In the genomic region with DNA sequence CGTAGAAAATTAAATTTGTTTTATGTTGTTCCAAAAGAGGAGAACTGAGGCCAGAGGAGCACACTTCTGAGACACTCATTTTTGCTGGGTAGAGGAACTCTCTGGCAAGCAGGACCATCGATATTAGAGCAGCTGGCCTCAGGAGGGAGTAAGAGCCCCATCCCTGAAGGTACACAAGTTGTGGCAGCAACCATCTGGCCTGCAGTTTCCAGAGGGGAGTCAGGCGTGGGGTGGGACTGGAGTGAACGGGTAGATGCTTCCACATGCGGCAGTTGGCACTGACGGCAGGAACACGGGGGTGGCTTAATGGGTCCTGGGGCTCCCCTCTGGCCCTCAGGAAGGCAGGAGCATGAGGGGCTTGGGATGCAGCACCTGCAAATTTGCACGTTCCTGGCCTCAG, we compare ENCODE assay signal across 11 cellular contexts. TPM values are rescaled to one million over a fixed set of nuclear protein-coding genes. Genes with fewer than 3 reads are reported as not detected.
DNase-seq lines count a peak whose midpoint lies in the region; ATAC-seq and TF ChIP-seq lines count a peak whose summit lies in the region.
"Had no signal": no experiment of that assay in that cellular context is flagged by ENCODE, and none has a peak within 500 bp of the region (broad histone marks: within the 10 kb centered on the region; RNA-seq: fewer than 3 reads in every experiment).

No MANE protein-coding gene starts in this region.

- peak; percentile 10 for TF ChIP-seq CTCF in osteoblast (IDR thresholded peaks at IDR 0.05; ENCODE audit: extremely low read depth, low read depth, low read length)

- H3K27ac Mint-ChIP-seq in activated CD4-positive, alpha-beta T cell treated with anti-CD3 and anti-CD28 coated beads for 36 hours: peak overlapping the region; percentile 94
- peak overlapping the region; percentile 93 for H3K27ac Mint-ChIP-seq in activated naive CD8-positive, alpha-beta T cell treated with anti-CD3 and anti-CD28 coated beads, Interleukin-2, amount 10 ng/mL, durations not matched to agents 7 days and 5 days

- intact Hi-C loops in activated CD4-positive, alpha-beta T cell treated with anti-CD3 and anti-CD28 coated beads for 36 hours (cut with DNase I, micrococcal nuclease): no loop called here

- H4K20me1 ChIP-seq in osteoblast (ENCODE audit: insufficient read depth, low read length): peaks cover 6% of the 10 kb centered on the region

- H3K36me3 ChIP-seq in osteoblast (ENCODE audit: insufficient read depth, low read length): peaks cover 16% of the 10 kb centered on the region
- H3K36me3 ChIP-seq: tibial artery had no signal

- H3K9me3 ChIP-seq in osteoblast (ENCODE audit: low read depth, low read length): no peaks in the 10 kb centered on the region
- H3K9me3 ChIP-seq: tibial artery had no signal

- H3K79me2 ChIP-seq in osteoblast (ENCODE audit: insufficient read depth, low read length): no peaks in the 10 kb centered on the region

- H3K27ac ChIP-seq in osteoblast (ENCODE audit: low read depth, low read length): no peak overlapping the region
- H3K27ac ChIP-seq: epithelial cell of prostate, tibial artery had no signal

- no peak overlapping the region for H3K4me2 ChIP-seq in osteoblast (ENCODE audit: insufficient read depth, low read length)

- H3K27me3 Mint-ChIP-seq in activated CD4-positive, alpha-beta T cell treated with anti-CD3 and anti-CD28 coated beads for 36 hours: no peaks in the 10 kb centered on the region
- no peaks in the 10 kb centered on the region for H3K27me3 Mint-ChIP-seq in activated naive CD8-positive, alpha-beta T cell treated with anti-CD3 and anti-CD28 coated beads, Interleukin-2, amount 10 ng/mL, durations not matched to agents 7 days and 5 days

- no peak overlapping the region for H3K4me3 Mint-ChIP-seq in activated CD4-positive, alpha-beta T cell treated with anti-CD3 and anti-CD28 coated beads for 36 hours
- peak overlapping the region; percentile 24 for H3K4me3 Mint-ChIP-seq in activated naive CD8-positive, alpha-beta T cell treated with anti-CD3 and anti-CD28 coated beads, Interleukin-2, amount 10 ng/mL, durations not matched to agents 7 days and 5 days

- no peak for DNase-seq in activated CD4-positive, alpha-beta T cell treated with anti-CD3 and anti-CD28 coated beads for 36 hours
- DNase-seq in activated CD4-positive, alpha-beta T cell treated with anti-CD3 and anti-CD28 coated beads, Interleukin-2, amount 50 U/mL, for 48 hours: no peak
- DNase-seq in M059J (ENCODE audit: low read depth): peak; percentile 47
- no peak for DNase-seq in activated naive CD8-positive, alpha-beta T cell treated with anti-CD3 and anti-CD28 coated beads, Interleukin-2, amount 10 ng/mL, durations not matched to agents 7 days and 5 days
- peak; percentile 84 for DNase-seq in osteoblast (ENCODE audit: insufficient read length, low spot score, missing footprints)
- no peak for DNase-seq in SK-N-DZ (ENCODE audit: low spot score)
- no peak for DNase-seq in NCI-H1105 (lab: John Stamatoyannopoulos, UW)
- DNase-seq: tibial artery had no signal

- no peak overlapping the region for H3K4me3 ChIP-seq in osteoblast (ENCODE audit: insufficient read depth, low read length)
- H3K4me3 ChIP-seq: tibial artery had no signal

- peaks cover 25% of the 10 kb centered on the region for H3K4me1 ChIP-seq in osteoblast (ENCODE audit: insufficient read depth, low read length)

- no peak overlapping the region for H2AFZ ChIP-seq in osteoblast (ENCODE audit: low read length)

- no peak for ATAC-seq in activated CD4-positive, alpha-beta T cell treated with anti-CD3 and anti-CD28 coated beads for 36 hours
- no peak for ATAC-seq in activated naive CD8-positive, alpha-beta T cell treated with anti-CD3 and anti-CD28 coated beads, Interleukin-2, amount 10 ng/mL, durations not matched to agents 7 days and 5 days (ENCODE audit: low read depth)
- ATAC-seq in GM19328 (IDR thresholded peaks at IDR 0.05; ENCODE audit: unreplicated experiment): no peak

- POLR2A ChIA-PET in activated CD4-positive, alpha-beta T cell treated with anti-CD3 and anti-CD28 coated beads for 36 hours (lab: Charles Lee): no interaction called here
- POLR2A ChIA-PET in activated naive CD8-positive, alpha-beta T cell treated with anti-CD3 and anti-CD28 coated beads, Interleukin-2, amount 10 ng/mL, durations not matched to agents 7 days and 5 days (lab: Charles Lee): interaction anchor here (1.7 to 12.1 kb wide), 3 partner anchors 16 to 35 kb away, joined by 4 to 327 read pairs (median 8); a partner anchor contains a TSS

- CTCF ChIA-PET in activated CD4-positive, alpha-beta T cell treated with anti-CD3 and anti-CD28 coated beads for 36 hours (lab: Charles Lee): interaction anchor here (2.7 to 2.9 kb wide), 2 partner anchors 26 to 36 kb away, joined by 17 to 24 read pairs; no protein-coding TSS in a partner anchor

- H3K4me1 Mint-ChIP-seq in activated CD4-positive, alpha-beta T cell treated with anti-CD3 and anti-CD28 coated beads for 36 hours: peaks cover 90% of the 10 kb centered on the region
- peaks cover 84% of the 10 kb centered on the region for H3K4me1 Mint-ChIP-seq in activated naive CD8-positive, alpha-beta T cell treated with anti-CD3 and anti-CD28 coated beads, Interleukin-2, amount 10 ng/mL, durations not matched to agents 7 days and 5 days

- H3K9me3 Mint-ChIP-seq in activated CD4-positive, alpha-beta T cell treated with anti-CD3 and anti-CD28 coated beads for 36 hours (ENCODE audit: low read depth): peaks cover 13% of the 10 kb centered on the region
- H3K9me3 Mint-ChIP-seq in activated naive CD8-positive, alpha-beta T cell treated with anti-CD3 and anti-CD28 coated beads, Interleukin-2, amount 10 ng/mL, durations not matched to agents 7 days and 5 days: peaks cover 2% of the 10 kb centered on the region

- H3K36me3 Mint-ChIP-seq in activated CD4-positive, alpha-beta T cell treated with anti-CD3 and anti-CD28 coated beads for 36 hours (ENCODE audit: low read depth): peaks cover 87% of the 10 kb centered on the region
- peaks cover 67% of the 10 kb centered on the region for H3K36me3 Mint-ChIP-seq in activated naive CD8-positive, alpha-beta T cell treated with anti-CD3 and anti-CD28 coated beads, Interleukin-2, amount 10 ng/mL, durations not matched to agents 7 days and 5 days

- no peaks in the 10 kb centered on the region for H3K27me3 ChIP-seq in osteoblast (ENCODE audit: insufficient read depth, low read length)

RNA-seq across cellular contexts. Expression of a gene that starts 13.2 kb away (rescaled TPM):
- 10 to 100 TPM; 14.8 to 15.6 TPM for total RNA-seq in activated CD4-positive, alpha-beta T cell treated with anti-CD3 and anti-CD28 coated beads for 36 hours
- total RNA-seq in M059J (2014; rRNA removed; shearing (Covaris generic)): not detected in 2 replicates
- total RNA-seq in activated naive CD8-positive, alpha-beta T cell treated with anti-CD3 and anti-CD28 coated beads, Interleukin-2, amount 10 ng/mL, durations not matched to agents 7 days and 5 days: 10 to 100 TPM; 10.1 to 11.3 TPM
- total RNA-seq in osteoblast: not detected in 2 replicates
- polyA plus RNA-seq in SK-N-DZ (2014; cell fraction: cytosol; rRNA removed): 0.05 and 0.08 TPM in 2 replicates
- 0.03 TPM in 1 of 2 replicates, not detected in the other for polyA plus RNA-seq in SK-N-DZ (2014; cell fraction: nucleus; rRNA removed)
- total RNA-seq: LHCN-M2 had no signal

RNA-seq across cellular contexts. Expression of a gene that starts 18.6 kb away (rescaled TPM):
- total RNA-seq in activated CD4-positive, alpha-beta T cell treated with anti-CD3 and anti-CD28 coated beads for 36 hours: 100 to 1,000 TPM; 692 to 930 TPM
- 3.7 and 5.0 TPM in 2 replicates for total RNA-seq in M059J (2014; rRNA removed; shearing (Covaris generic))
- 1,000 to 10,000 TPM in 1 of 2 experiments, 100 to 1,000 TPM in 1; 963 to 1,011 TPM for total RNA-seq in activated naive CD8-positive, alpha-beta T cell treated with anti-CD3 and anti-CD28 coated beads, Interleukin-2, amount 10 ng/mL, durations not matched to agents 7 days and 5 days
- total RNA-seq in osteoblast: 13.6 and 14.5 TPM in 2 replicates
- polyA plus RNA-seq in SK-N-DZ (2014; cell fraction: cytosol; rRNA removed): 0.44 and 0.71 TPM in 2 replicates
- polyA plus RNA-seq in SK-N-DZ (2014; cell fraction: nucleus; rRNA removed): not detected in 2 replicates

RNA-seq across cellular contexts. Expression of a gene that starts 37.4 kb away (rescaled TPM):
- 1 to 10 TPM; 8.4 to 8.7 TPM for total RNA-seq in activated CD4-positive, alpha-beta T cell treated with anti-CD3 and anti-CD28 coated beads for 36 hours
- 14.0 and 16.5 TPM in 2 replicates for total RNA-seq in M059J (2014; rRNA removed; shearing (Covaris generic))
- total RNA-seq in activated naive CD8-positive, alpha-beta T cell treated with anti-CD3 and anti-CD28 coated beads, Interleukin-2, amount 10 ng/mL, durations not matched to agents 7 days and 5 days: 10 to 100 TPM; 15.2 to 15.7 TPM
- 11.9 and 18.3 TPM in 2 replicates for total RNA-seq in osteoblast
- polyA plus RNA-seq in SK-N-DZ (2014; cell fraction: cytosol; rRNA removed): 1.0 and 1.8 TPM in 2 replicates
- 2.6 and 4.0 TPM in 2 replicates for polyA plus RNA-seq in SK-N-DZ (2014; cell fraction: nucleus; rRNA removed)

RNA-seq across cellular contexts. Expression of a gene that starts 56.8 kb away (rescaled TPM):
- total RNA-seq in activated CD4-positive, alpha-beta T cell treated with anti-CD3 and anti-CD28 coated beads for 36 hours: 10 to 100 TPM; 33.1 to 42.8 TPM
- total RNA-seq in M059J (2014; rRNA removed; shearing (Covaris generic)): 0.25 and 0.27 TPM in 2 replicates
- 100 to 1,000 TPM; 149 to 157 TPM for total RNA-seq in activated naive CD8-positive, alpha-beta T cell treated with anti-CD3 and anti-CD28 coated beads, Interleukin-2, amount 10 ng/mL, durations not matched to agents 7 days and 5 days
- total RNA-seq in osteoblast: 0.59 and 0.72 TPM in 2 replicates
- not detected in 2 replicates for polyA plus RNA-seq in SK-N-DZ (2014; cell fraction: cytosol; rRNA removed)
- not detected in 2 replicates for polyA plus RNA-seq in SK-N-DZ (2014; cell fraction: nucleus; rRNA removed)
- total RNA-seq: LHCN-M2 had no signal

Comparison
In these comparisons a context has a peak if more than half of its experiments do, and no peak if none do; other contexts are left out.
1. DNase-seq: peak in M059J (single experiment) and osteoblast (single experiment); none in activated CD4-positive, alpha-beta T cell treated with anti-CD3 and anti-CD28 coated beads for 36 hours (single experiment), activated CD4-positive, alpha-beta T cell treated with anti-CD3 and anti-CD28 coated beads, Interleukin-2, amount 50 U/mL, for 48 hours (0 of 2), activated naive CD8-positive, alpha-beta T cell treated with anti-CD3 and anti-CD28 coated beads, Interleukin-2, amount 10 ng/mL, durations not matched to agents 7 days and 5 days (single experiment), SK-N-DZ (single experiment) and NCI-H1105 (single experiment).
2. RNA of a gene that starts 13.2 kb away (total RNA-seq): 14.8 to 15.6 TPM in activated CD4-positive, alpha-beta T cell treated with anti-CD3 and anti-CD28 coated beads for 36 hours and 10.1 to 11.3 TPM in activated naive CD8-positive, alpha-beta T cell treated with anti-CD3 and anti-CD28 coated beads, Interleukin-2, amount 10 ng/mL, durations not matched to agents 7 days and 5 days; not detected in M059J and not detected in osteoblast; every median in the first group is over 10 times any median in the second.
3. RNA of a gene that starts 18.6 kb away (total RNA-seq): 963 to 1,011 TPM in activated naive CD8-positive, alpha-beta T cell treated with anti-CD3 and anti-CD28 coated beads, Interleukin-2, amount 10 ng/mL, durations not matched to agents 7 days and 5 days and 692 to 930 TPM in activated CD4-positive, alpha-beta T cell treated with anti-CD3 and anti-CD28 coated beads for 36 hours; 13.6 to 14.5 TPM in osteoblast and 3.7 to 5.0 TPM in M059J; every median in the first group is over 10 times any median in the second.